Comparison of ENCODE assay signal across 14 cellular contexts in genomic region chr10:59322131-59322530, GRCh38. TPM values are rescaled to one million over a fixed set of nuclear protein-coding genes. Genes with fewer than 3 reads are reported as not detected.
"Had no signal": no experiment of that assay in that cellular context is flagged by ENCODE, and none has a peak within 500 bp of the region (broad histone marks: within the 10 kb centered on the region; RNA-seq: fewer than 3 reads in every experiment).

No MANE protein-coding gene starts in this region.

- H3K4me2 ChIP-seq: smooth muscle cell had no signal

- H3K36me3 ChIP-seq: breast epithelium had no signal

- ATAC-seq: activated T-cell treated with anti-CD3 and anti-CD28 coated beads, Interleukin-2, amount 50 U/mL, for 72 hours had no signal

- H3K27me3 ChIP-seq: breast epithelium had no signal

- DNase-seq: activated CD4-positive, alpha-beta memory T cell treated with anti-CD3 and anti-CD28 coated beads for 36 hours; activated CD8-positive, alpha-beta memory T cell treated with anti-CD3 and anti-CD28 coated beads, Interleukin-2, amount 50 U/mL, for 4 hours; activated gamma-delta T cell treated with Interleukin-2 at 50 U/mL for 16 hours; activated naive CD8-positive, alpha-beta T cell treated with anti-CD3 and anti-CD28 coated beads for 36 hours; activated T-cell treated with anti-CD3 and anti-CD28 coated beads, Interleukin-2, amount 50 U/mL, for 72 hours; anterior cingulate cortex; effector CD4-positive, alpha-beta T cell; immature natural killer cell; left colon; nephron progenitor cell; retina; T-helper 9 cell had no signal

- H3K9me3 ChIP-seq: breast epithelium had no signal

- H3K4me1 ChIP-seq: breast epithelium had no signal

- H3K4me3 ChIP-seq: breast epithelium, smooth muscle cell had no signal

RNA-seq across cellular contexts. Expression of gene FAM13C, which starts 40.2 kb away (rescaled TPM):
- total RNA-seq: activated CD4-positive, alpha-beta memory T cell treated with anti-CD3 and anti-CD28 coated beads for 36 hours; activated T-cell treated with anti-CD3 and anti-CD28 coated beads, Interleukin-2, amount 50 U/mL, for 72 hours; smooth muscle cell had no signal
